Comparison of ENCODE assay signal across 1 cellular context in the genomic region with DNA sequence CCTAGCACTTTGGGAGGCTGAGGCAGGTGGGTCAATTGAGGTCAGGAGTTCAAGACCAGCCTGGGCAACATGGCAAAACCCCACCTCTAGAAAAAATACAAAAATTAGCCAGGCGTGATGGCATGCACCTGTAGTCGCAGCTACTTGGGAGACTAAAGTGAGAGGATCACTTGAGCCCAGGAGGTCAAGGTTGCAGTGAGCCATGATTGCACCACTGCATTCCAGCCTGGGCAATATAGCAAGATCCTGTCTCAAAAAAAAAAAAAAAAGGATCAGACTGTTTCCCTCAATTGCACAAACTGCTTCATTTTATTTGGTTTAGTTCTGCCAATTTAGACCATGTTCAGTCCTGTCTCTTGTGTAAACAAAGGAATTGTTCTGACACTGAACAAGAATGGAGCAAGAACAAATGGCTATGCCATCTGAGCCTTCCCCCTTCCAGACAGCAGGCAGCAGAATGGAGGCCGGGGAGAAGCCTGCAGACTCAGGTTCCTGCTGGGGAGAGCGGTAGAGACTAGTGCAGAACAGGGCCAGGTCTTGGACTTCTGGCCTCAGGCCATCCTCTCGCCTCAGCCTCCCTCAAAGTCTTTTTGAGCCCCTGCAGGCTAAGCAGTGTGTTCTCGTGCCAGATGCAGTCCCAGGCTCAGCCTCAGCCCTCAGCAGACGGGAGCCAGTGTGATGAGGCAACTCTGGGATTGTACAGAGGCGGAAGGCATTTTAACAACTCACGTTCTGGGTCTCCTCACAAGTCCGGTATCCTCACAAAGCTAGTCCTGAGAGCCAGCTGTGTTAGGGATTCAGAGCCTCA.
TF ChIP-seq lines count a peak whose summit lies in the region.

No MANE protein-coding gene starts in this region.

TF ChIP-seq in HepG2, 621 proteins besides CTCF, POLR2A, EP300 and RAD21:
- TF ChIP-seq, protein P1, sequence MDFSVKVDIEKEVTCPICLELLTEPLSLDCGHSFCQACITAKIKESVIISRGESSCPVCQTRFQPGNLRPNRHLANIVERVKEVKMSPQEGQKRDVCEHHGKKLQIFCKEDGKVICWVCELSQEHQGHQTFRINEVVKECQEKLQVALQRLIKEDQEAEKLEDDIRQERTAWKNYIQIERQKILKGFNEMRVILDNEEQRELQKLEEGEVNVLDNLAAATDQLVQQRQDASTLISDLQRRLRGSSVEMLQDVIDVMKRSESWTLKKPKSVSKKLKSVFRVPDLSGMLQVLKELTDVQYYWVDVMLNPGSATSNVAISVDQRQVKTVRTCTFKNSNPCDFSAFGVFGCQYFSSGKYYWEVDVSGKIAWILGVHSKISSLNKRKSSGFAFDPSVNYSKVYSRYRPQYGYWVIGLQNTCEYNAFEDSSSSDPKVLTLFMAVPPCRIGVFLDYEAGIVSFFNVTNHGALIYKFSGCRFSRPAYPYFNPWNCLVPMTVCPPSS (IDR thresholded peaks at IDR 0.05) = no peak
- TF ChIP-seq ZNF556 (CRISPR knock-in tag; IDR thresholded peaks at IDR 0.05; ENCODE audit: borderline replicate concordance) = no peak
- TF ChIP-seq POLR2AphosphoS2 (IDR thresholded peaks at IDR 0.05; ENCODE audit: low read depth, low read length) = peak; percentile 53
- no peak for TF ChIP-seq ZNF713 (CRISPR knock-in tag; IDR thresholded peaks at IDR 0.05)
- TF ChIP-seq RNF2 (conservative IDR thresholded peaks at IDR 0.05; ENCODE audit: low read depth) = no peak
- no peak for TF ChIP-seq ZNF766 (CRISPR knock-in tag; IDR thresholded peaks at IDR 0.05; ENCODE audit: borderline replicate concordance)
- TF ChIP-seq TP53 (CRISPR knock-in tag; conservative IDR thresholded peaks at IDR 0.05) = no peak
- no peak for TF ChIP-seq PHF20 (CRISPR knock-in tag; IDR thresholded peaks at IDR 0.05)
- no peak for TF ChIP-seq MEF2D (CRISPR knock-in tag; IDR thresholded peaks at IDR 0.05)
- TF ChIP-seq, protein P2, sequence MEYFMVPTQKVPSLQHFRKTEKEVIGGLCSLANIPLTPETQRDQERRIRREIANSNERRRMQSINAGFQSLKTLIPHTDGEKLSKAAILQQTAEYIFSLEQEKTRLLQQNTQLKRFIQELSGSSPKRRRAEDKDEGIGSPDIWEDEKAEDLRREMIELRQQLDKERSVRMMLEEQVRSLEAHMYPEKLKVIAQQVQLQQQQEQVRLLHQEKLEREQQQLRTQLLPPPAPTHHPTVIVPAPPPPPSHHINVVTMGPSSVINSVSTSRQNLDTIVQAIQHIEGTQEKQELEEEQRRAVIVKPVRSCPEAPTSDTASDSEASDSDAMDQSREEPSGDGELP (IDR thresholded peaks at IDR 0.05; ENCODE audit: borderline replicate concordance, low read depth) = no peak
- TF ChIP-seq, protein P3, sequence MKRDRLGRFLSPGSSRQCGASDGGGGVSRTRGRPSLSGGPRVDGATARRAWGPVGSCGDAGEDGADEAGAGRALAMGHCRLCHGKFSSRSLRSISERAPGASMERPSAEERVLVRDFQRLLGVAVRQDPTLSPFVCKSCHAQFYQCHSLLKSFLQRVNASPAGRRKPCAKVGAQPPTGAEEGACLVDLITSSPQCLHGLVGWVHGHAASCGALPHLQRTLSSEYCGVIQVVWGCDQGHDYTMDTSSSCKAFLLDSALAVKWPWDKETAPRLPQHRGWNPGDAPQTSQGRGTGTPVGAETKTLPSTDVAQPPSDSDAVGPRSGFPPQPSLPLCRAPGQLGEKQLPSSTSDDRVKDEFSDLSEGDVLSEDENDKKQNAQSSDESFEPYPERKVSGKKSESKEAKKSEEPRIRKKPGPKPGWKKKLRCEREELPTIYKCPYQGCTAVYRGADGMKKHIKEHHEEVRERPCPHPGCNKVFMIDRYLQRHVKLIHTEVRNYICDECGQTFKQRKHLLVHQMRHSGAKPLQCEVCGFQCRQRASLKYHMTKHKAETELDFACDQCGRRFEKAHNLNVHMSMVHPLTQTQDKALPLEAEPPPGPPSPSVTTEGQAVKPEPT (CRISPR knock-in tag; IDR thresholded peaks at IDR 0.05; ENCODE audit: low read depth) = no peak
- TF ChIP-seq, protein P4, sequence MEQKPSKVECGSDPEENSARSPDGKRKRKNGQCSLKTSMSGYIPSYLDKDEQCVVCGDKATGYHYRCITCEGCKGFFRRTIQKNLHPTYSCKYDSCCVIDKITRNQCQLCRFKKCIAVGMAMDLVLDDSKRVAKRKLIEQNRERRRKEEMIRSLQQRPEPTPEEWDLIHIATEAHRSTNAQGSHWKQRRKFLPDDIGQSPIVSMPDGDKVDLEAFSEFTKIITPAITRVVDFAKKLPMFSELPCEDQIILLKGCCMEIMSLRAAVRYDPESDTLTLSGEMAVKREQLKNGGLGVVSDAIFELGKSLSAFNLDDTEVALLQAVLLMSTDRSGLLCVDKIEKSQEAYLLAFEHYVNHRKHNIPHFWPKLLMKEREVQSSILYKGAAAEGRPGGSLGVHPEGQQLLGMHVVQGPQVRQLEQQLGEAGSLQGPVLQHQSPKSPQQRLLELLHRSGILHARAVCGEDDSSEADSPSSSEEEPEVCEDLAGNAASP (CRISPR knock-in tag; IDR thresholded peaks at IDR 0.05; ENCODE audit: borderline replicate concordance) = no peak
- TF ChIP-seq, protein P5, sequence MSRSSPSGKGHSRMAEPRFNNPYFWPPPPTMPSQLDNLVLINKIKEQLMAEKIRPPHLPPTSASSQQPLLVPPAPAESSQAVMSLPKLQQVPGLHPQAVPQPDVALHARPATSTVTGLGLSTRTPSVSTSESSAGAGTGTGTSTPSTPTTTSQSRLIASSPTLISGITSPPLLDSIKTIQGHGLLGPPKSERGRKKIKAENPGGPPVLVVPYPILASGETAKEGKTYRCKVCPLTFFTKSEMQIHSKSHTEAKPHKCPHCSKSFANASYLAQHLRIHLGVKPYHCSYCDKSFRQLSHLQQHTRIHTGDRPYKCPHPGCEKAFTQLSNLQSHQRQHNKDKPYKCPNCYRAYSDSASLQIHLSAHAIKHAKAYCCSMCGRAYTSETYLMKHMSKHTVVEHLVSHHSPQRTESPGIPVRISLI (CRISPR knock-in tag; IDR thresholded peaks at IDR 0.05; ENCODE audit: borderline replicate concordance) = 0 out of 2 replicates have a peak, but pooled peaks have one; percentile 35
- TF ChIP-seq SNAPC2 (CRISPR knock-in tag; IDR thresholded peaks at IDR 0.05) = no peak
- no peak for TF ChIP-seq FOXA3 (CRISPR knock-in tag; IDR thresholded peaks at IDR 0.05)
- no peak for TF ChIP-seq YY1 (IDR thresholded peaks at IDR 0.05; ENCODE audit: insufficient read depth, insufficient replicate concordance, low read depth, low read length)
- TF ChIP-seq, protein P6, sequence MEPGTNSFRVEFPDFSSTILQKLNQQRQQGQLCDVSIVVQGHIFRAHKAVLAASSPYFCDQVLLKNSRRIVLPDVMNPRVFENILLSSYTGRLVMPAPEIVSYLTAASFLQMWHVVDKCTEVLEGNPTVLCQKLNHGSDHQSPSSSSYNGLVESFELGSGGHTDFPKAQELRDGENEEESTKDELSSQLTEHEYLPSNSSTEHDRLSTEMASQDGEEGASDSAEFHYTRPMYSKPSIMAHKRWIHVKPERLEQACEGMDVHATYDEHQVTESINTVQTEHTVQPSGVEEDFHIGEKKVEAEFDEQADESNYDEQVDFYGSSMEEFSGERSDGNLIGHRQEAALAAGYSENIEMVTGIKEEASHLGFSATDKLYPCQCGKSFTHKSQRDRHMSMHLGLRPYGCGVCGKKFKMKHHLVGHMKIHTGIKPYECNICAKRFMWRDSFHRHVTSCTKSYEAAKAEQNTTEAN (CRISPR knock-in tag; conservative IDR thresholded peaks at IDR 0.05) = no peak
- TF ChIP-seq, protein P7, sequence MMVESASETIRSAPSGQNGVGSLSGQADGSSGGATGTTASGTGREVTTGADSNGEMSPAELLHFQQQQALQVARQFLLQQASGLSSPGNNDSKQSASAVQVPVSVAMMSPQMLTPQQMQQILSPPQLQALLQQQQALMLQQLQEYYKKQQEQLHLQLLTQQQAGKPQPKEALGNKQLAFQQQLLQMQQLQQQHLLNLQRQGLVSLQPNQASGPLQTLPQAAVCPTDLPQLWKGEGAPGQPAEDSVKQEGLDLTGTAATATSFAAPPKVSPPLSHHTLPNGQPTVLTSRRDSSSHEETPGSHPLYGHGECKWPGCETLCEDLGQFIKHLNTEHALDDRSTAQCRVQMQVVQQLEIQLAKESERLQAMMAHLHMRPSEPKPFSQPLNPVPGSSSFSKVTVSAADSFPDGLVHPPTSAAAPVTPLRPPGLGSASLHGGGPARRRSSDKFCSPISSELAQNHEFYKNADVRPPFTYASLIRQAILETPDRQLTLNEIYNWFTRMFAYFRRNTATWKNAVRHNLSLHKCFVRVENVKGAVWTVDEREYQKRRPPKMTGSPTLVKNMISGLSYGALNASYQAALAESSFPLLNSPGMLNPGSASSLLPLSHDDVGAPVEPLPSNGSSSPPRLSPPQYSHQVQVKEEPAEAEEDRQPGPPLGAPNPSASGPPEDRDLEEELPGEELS (CRISPR knock-in tag; IDR thresholded peaks at IDR 0.05) = no peak
- peak; percentile 93 for TF ChIP-seq ZNF121 (CRISPR knock-in tag; IDR thresholded peaks at IDR 0.05)
- TF ChIP-seq, protein P8, sequence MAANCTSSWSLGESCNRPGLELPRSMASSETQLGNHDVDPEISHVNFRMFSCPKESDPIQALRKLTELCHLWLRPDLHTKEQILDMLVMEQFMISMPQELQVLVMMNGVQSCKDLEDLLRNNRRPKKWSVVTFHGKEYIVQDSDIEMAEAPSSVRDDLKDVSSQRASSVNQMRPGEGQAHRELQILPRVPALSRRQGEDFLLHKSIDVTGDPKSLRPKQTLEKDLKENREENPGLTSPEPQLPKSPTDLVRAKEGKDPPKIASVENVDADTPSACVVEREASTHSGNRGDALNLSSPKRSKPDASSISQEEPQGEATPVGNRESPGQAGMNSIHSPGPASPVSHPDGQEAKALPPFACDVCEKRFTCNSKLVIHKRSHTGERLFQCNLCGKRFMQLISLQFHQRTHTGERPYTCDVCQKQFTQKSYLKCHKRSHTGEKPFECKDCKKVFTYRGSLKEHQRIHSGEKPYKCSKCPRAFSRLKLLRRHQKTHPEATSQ (CRISPR knock-in tag; IDR thresholded peaks at IDR 0.05; ENCODE audit: borderline replicate concordance) = no peak
